In genomic region chr10:75586814-75587213, GRCh38 we compare ENCODE assay signal across 11 cellular contexts.
"Had no signal": no experiment of that assay in that cellular context is flagged by ENCODE, and none has a peak within 500 bp of the region (broad histone marks: within the 10 kb centered on the region; RNA-seq: fewer than 3 reads in every experiment).

No MANE protein-coding gene starts in this region.

- H3K9ac ChIP-seq: GM23248 had no signal

- H3K4me3 ChIP-seq: GM23248, GM23338, HAP-1 had no signal

- H2AFZ ChIP-seq: GM23248, GM23338 had no signal

- DNase-seq: GM23248, GOT3, H7, H9, HCEC 1CT, HFFc6 had no signal

- ATAC-seq: GM23338, HCT116 had no signal

- H3K4me1 ChIP-seq: HAP-1 had no signal

- H3K4me2 ChIP-seq: GM23338 had no signal

- H3K36me3 ChIP-seq: HAP-1 had no signal

- H3K27ac ChIP-seq: GM23248 had no signal

- FAIRE-seq: H1, H54 had no signal
